In the genomic region with DNA sequence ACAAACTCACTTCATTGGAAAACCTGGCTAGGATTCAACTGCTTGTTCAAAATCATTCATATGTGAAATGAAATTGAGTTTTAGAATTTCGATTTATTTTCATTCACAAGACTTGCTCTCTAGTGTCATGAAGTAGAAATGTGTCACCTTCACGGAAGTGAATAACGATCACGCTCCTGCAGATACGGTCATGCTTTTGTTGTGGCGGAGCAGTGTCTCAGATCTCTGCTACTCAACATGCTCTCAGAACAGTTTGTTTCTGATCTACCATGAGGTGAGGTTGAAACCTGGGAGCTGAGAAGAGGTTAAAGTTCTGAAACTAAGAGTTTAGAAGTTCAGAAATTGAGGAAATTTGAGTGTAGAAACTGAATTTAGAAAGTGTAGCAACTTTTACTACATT, we compare ENCODE assay signal across 17 cellular contexts. TPM values are rescaled to one million over a fixed set of nuclear protein-coding genes. Genes with fewer than 3 reads are reported as not detected.
DNase-seq lines count a peak whose midpoint lies in the region; ATAC-seq and TF ChIP-seq lines count a peak whose summit lies in the region.
"Had no signal": no experiment of that assay in that cellular context is flagged by ENCODE, and none has a peak within 500 bp of the region (broad histone marks: within the 10 kb centered on the region; RNA-seq: fewer than 3 reads in every experiment).

No MANE protein-coding gene starts in this region.

- POLR2A ChIA-PET in CD4-positive, alpha-beta memory T cell (lab: Charles Lee; ENCODE audit: partially characterized antibody) = no interaction called here

- no peak overlapping the region for H3K27ac ChIP-seq in CD4-positive, alpha-beta memory T cell (ENCODE audit: low read depth, low read length)
- no peak overlapping the region for H3K27ac ChIP-seq in neural progenitor cell
- H3K27ac ChIP-seq: foreskin keratinocyte, lower lobe of right lung, RWPE1, thyroid gland had no signal

- CTCF ChIA-PET in CD4-positive, alpha-beta memory T cell (lab: Charles Lee; ENCODE audit: partially characterized antibody) = interaction anchor here (0.7 to 0.9 kb wide), 2 partner anchors 8 to 11 kb away, joined by 4 read pairs; no protein-coding TSS in a partner anchor
- CTCF ChIA-PET in activated naive CD4-positive, alpha-beta T cell treated with anti-CD3 and anti-CD28 coated beads, Interleukin-2, amount 10 ng/mL, durations not matched to agents 7 days and 5 days (lab: Charles Lee) = interaction anchor here (0.9 kb wide), 1 partner anchor 9 kb away, joined by 3 read pairs; no protein-coding TSS in a partner anchor

- H3K4me2 ChIP-seq in neural progenitor cell = no peak overlapping the region

- intact Hi-C loops in CD4-positive, alpha-beta memory T cell (cut with micrococcal nuclease) = no loop called here

- H3K4me1 ChIP-seq in CD4-positive, alpha-beta memory T cell (ENCODE audit: insufficient read depth, low read length) = no peaks in the 10 kb centered on the region
- H3K4me1 ChIP-seq in neural progenitor cell = peaks cover 6% of the 10 kb centered on the region
- H3K4me1 ChIP-seq: foreskin keratinocyte, lower lobe of right lung, thyroid gland had no signal

- H3K36me3 Mint-ChIP-seq in CD4-positive, alpha-beta memory T cell = no peaks in the 10 kb centered on the region
- no peaks in the 10 kb centered on the region for H3K36me3 Mint-ChIP-seq in activated naive CD4-positive, alpha-beta T cell treated with anti-CD3 and anti-CD28 coated beads, Interleukin-2, amount 10 ng/mL, durations not matched to agents 7 days and 5 days
- H3K36me3 Mint-ChIP-seq in neural progenitor cell = no peaks in the 10 kb centered on the region
- H3K36me3 Mint-ChIP-seq: natural killer cell treated with Interleukin-12 subunit alpha and Interleukin-12 subunit beta and Interleukin-15 and Interleukin-18, amount 100 ng/mL, for 72 hours had no signal

- no peak overlapping the region for H2AFZ ChIP-seq in neural progenitor cell (replicated peaks)

- no peaks in the 10 kb centered on the region for H3K9me3 ChIP-seq in CD4-positive, alpha-beta memory T cell (ENCODE audit: control insufficient read depth in 1 of 2, low read length in 2 of 2)
- no peaks in the 10 kb centered on the region for H3K9me3 ChIP-seq in neural progenitor cell (ENCODE audit: low read depth)
- H3K9me3 ChIP-seq: lower lobe of right lung, thyroid gland had no signal

- H3K9ac ChIP-seq in neural progenitor cell = no peak overlapping the region

- no peaks in the 10 kb centered on the region for H3K79me2 ChIP-seq in neural progenitor cell (ENCODE audit: low read depth)

- peak overlapping the region in 3 of 8 donors; percentile 2 to 54 (median 13) for H3K4me3 Mint-ChIP-seq in CD4-positive, alpha-beta memory T cell
- no peak overlapping the region for H3K4me3 Mint-ChIP-seq in activated naive CD4-positive, alpha-beta T cell treated with anti-CD3 and anti-CD28 coated beads, Interleukin-2, amount 10 ng/mL, durations not matched to agents 7 days and 5 days
- no peak overlapping the region for H3K4me3 Mint-ChIP-seq in neural progenitor cell
- H3K4me3 Mint-ChIP-seq: natural killer cell treated with Interleukin-12 subunit alpha and Interleukin-12 subunit beta and Interleukin-15 and Interleukin-18, amount 100 ng/mL, for 72 hours had no signal

- H3F3A ChIP-seq in neural progenitor cell (ENCODE audit: low read depth) = peaks cover 3% of the 10 kb centered on the region

- TF ChIP-seq CTCF in GM20000 (IDR thresholded peaks at IDR 0.05; ENCODE audit: extremely low read depth, missing control alignments) = no peak
- TF ChIP-seq CTCF in neural progenitor cell (IDR thresholded peaks at IDR 0.05) = no peak

- peaks cover 5 to 6% (median 6%) of the 10 kb centered on the region in 4 donors for H3K4me1 Mint-ChIP-seq in CD4-positive, alpha-beta memory T cell
- H3K4me1 Mint-ChIP-seq in activated naive CD4-positive, alpha-beta T cell treated with anti-CD3 and anti-CD28 coated beads, Interleukin-2, amount 10 ng/mL, durations not matched to agents 7 days and 5 days = peaks cover 14% of the 10 kb centered on the region
- peaks cover 22% of the 10 kb centered on the region for H3K4me1 Mint-ChIP-seq in neural progenitor cell

- H3K9me3 Mint-ChIP-seq in CD4-positive, alpha-beta memory T cell = peaks cover 0 to 2% (median 0%) of the 10 kb centered on the region in 8 donors
- H3K9me3 Mint-ChIP-seq in activated naive CD4-positive, alpha-beta T cell treated with anti-CD3 and anti-CD28 coated beads, Interleukin-2, amount 10 ng/mL, durations not matched to agents 7 days and 5 days = no peaks in the 10 kb centered on the region
- peaks cover 10% of the 10 kb centered on the region for H3K9me3 Mint-ChIP-seq in neural progenitor cell
- H3K9me3 Mint-ChIP-seq: natural killer cell treated with Interleukin-12 subunit alpha and Interleukin-12 subunit beta and Interleukin-15 and Interleukin-18, amount 100 ng/mL, for 72 hours had no signal

- peaks cover 8 to 13% of the 10 kb centered on the region in 2 donors for H3K27me3 Mint-ChIP-seq in CD4-positive, alpha-beta memory T cell
- peaks cover 43% of the 10 kb centered on the region for H3K27me3 Mint-ChIP-seq in activated naive CD4-positive, alpha-beta T cell treated with anti-CD3 and anti-CD28 coated beads, Interleukin-2, amount 10 ng/mL, durations not matched to agents 7 days and 5 days
- H3K27me3 Mint-ChIP-seq in neural progenitor cell (ENCODE audit: insufficient read depth, low read depth) = peaks cover 2% of the 10 kb centered on the region

- H4K20me1 ChIP-seq in neural progenitor cell (ENCODE audit: low read depth) = no peaks in the 10 kb centered on the region

- H3K4me3 ChIP-seq in CD4-positive, alpha-beta memory T cell (ENCODE audit: low read length in 2 of 2) = no peak overlapping the region
- H3K4me3 ChIP-seq in neural progenitor cell = no peak overlapping the region
- H3K4me3 ChIP-seq: lower lobe of right lung, thyroid gland had no signal

- peaks cover 4% of the 10 kb centered on the region for H3K27me3 ChIP-seq in CD4-positive, alpha-beta memory T cell (ENCODE audit: insufficient read depth, low read length)
- no peaks in the 10 kb centered on the region for H3K27me3 ChIP-seq in neural progenitor cell
- H3K27me3 ChIP-seq: thyroid gland had no signal

- DNase-seq in CD4-positive, alpha-beta memory T cell = peak; percentile 40 to 64 (median 55)
- DNase-seq in activated CD4-positive, alpha-beta T cell treated with anti-CD3 and anti-CD28 coated beads, Interleukin-2, amount 50 U/mL, for 4 hours = peak; percentile 42 to 46
- peak; percentile 76 for DNase-seq in activated naive CD4-positive, alpha-beta T cell treated with anti-CD3 and anti-CD28 coated beads, Interleukin-2, amount 10 ng/mL, durations not matched to agents 7 days and 5 days
- peak; percentile 71 for DNase-seq in stimulated activated CD4-positive, alpha-beta T cell treated with anti-CD3 and anti-CD28 coated beads, Interleukin-1b, Interleukin-23, amount 100 ng/mL, for 48 hours
- DNase-seq in GM20000 (ENCODE audit: low spot score) = no peak
- DNase-seq in neural progenitor cell (ENCODE audit: low spot score) = no peak
- DNase-seq in nucleus accumbens (lab: John Stamatoyannopoulos, UW) = no peak
- DNase-seq: foreskin keratinocyte, H7, Karpas-422, lower lobe of right lung, NCI-H1694 treated with DMSO at 0.1 percent for 48 hours, NCI-H748 treated with DMSO at 0.1 percent for 48 hours, thyroid gland had no signal

- peak overlapping the region in 2 of 7 donors; percentile 59 to 60 for H3K27ac Mint-ChIP-seq in CD4-positive, alpha-beta memory T cell
- H3K27ac Mint-ChIP-seq in activated naive CD4-positive, alpha-beta T cell treated with anti-CD3 and anti-CD28 coated beads, Interleukin-2, amount 10 ng/mL, durations not matched to agents 7 days and 5 days = peak overlapping the region; percentile 4
- no peak overlapping the region for H3K27ac Mint-ChIP-seq in neural progenitor cell
- H3K27ac Mint-ChIP-seq: natural killer cell treated with Interleukin-12 subunit alpha and Interleukin-12 subunit beta and Interleukin-15 and Interleukin-18, amount 100 ng/mL, for 72 hours had no signal

- ATAC-seq in HG02678 (IDR thresholded peaks at IDR 0.05; ENCODE audit: unreplicated experiment) = no peak
- ATAC-seq: foreskin keratinocyte; natural killer cell treated with Interleukin-12 subunit alpha and Interleukin-12 subunit beta and Interleukin-15 and Interleukin-18, amount 100 ng/mL, for 72 hours had no signal

- no peaks in the 10 kb centered on the region for H3K36me3 ChIP-seq in CD4-positive, alpha-beta memory T cell (ENCODE audit: insufficient read depth, low read length)
- no peaks in the 10 kb centered on the region for H3K36me3 ChIP-seq in neural progenitor cell
- H3K36me3 ChIP-seq: lower lobe of right lung, thyroid gland had no signal

RNA-seq across cellular contexts. Expression of gene PITRM1, which starts 13.8 kb away (rescaled TPM):
- total RNA-seq in CD4-positive, alpha-beta memory T cell = 10 to 100 TPM; 78.5 to 80.7 TPM
- 10 to 100 TPM; 25.5 to 47.6 TPM for polyA plus RNA-seq in CD4-positive, alpha-beta memory T cell
- total RNA-seq in neural progenitor cell (ENCODE audit: low replicate concordance) = 27.2 and 38.0 TPM in 2 replicates

Comparison
In these comparisons a context has a peak if more than half of its experiments do, and no peak if none do; other contexts are left out.
1. DNase-seq: peak in CD4-positive, alpha-beta memory T cell (5 of 5), activated CD4-positive, alpha-beta T cell treated with anti-CD3 and anti-CD28 coated beads, Interleukin-2, amount 50 U/mL, for 4 hours (2 of 2), activated naive CD4-positive, alpha-beta T cell treated with anti-CD3 and anti-CD28 coated beads, Interleukin-2, amount 10 ng/mL, durations not matched to agents 7 days and 5 days (single experiment) and stimulated activated CD4-positive, alpha-beta T cell treated with anti-CD3 and anti-CD28 coated beads, Interleukin-1b, Interleukin-23, amount 100 ng/mL, for 48 hours (single experiment); none in GM20000 (single experiment), neural progenitor cell (single experiment) and nucleus accumbens (0 of 56).